Comparison of ENCODE assay signal across 13 cellular contexts in the genomic region with DNA sequence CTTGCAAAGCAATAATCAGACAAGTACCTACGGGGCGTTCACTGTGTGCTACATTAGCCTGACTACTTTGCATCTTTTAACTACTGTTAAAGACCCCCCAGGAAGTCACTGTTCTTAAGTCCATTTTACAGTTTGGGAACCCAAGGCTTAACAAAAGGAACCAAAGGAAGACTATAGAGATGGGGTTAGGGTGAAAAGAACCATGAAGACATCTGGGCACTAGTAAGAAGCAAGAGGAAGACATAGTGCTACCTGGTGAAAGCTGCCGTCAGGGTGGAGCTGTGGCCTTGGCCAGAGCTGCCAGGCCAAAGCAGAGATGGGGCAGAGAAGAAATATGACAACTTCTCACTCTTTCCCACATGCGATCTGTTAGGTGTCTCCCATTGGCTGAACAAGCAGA.
DNase-seq lines count a peak whose midpoint lies in the region; ATAC-seq and TF ChIP-seq lines count a peak whose summit lies in the region.
"Had no signal": no experiment of that assay in that cellular context is flagged by ENCODE, and none has a peak within 500 bp of the region (broad histone marks: within the 10 kb centered on the region; RNA-seq: fewer than 3 reads in every experiment).

No MANE protein-coding gene starts in this region.

- no peak for DNase-seq in CD4-positive, alpha-beta T cell
- no peak for DNase-seq in ascending aorta (ENCODE audit: low spot score in 2 of 2)
- no peak for DNase-seq in neural progenitor cell (ENCODE audit: low spot score)
- no peak for DNase-seq in DMS53 (lab: John Stamatoyannopoulos, UW)
- DNase-seq in Ammon's horn (ENCODE audit: low spot score) = no peak
- no peak for DNase-seq in NCI-H128 (lab: John Stamatoyannopoulos, UW; ENCODE audit: unreplicated experiment)
- DNase-seq: activated gamma-delta T cell; effector CD4-positive, alpha-beta T cell; NCI-H226; upper lobe of right lung had no signal

- H3K4me3 ChIP-seq in HUES64 (ENCODE audit: low read length) (no peak overlapping the region), ascending aorta (no peak overlapping the region), neural progenitor cell (no peak overlapping the region)
- H3K4me3 ChIP-seq: upper lobe of right lung had no signal

- no peaks in the 10 kb centered on the region for H3K36me3 ChIP-seq in HUES64 (ENCODE audit: insufficient read depth, low read length)
- no peaks in the 10 kb centered on the region for H3K36me3 ChIP-seq in ascending aorta
- no peaks in the 10 kb centered on the region for H3K36me3 ChIP-seq in neural progenitor cell
- H3K36me3 ChIP-seq: upper lobe of right lung had no signal

- H3K27ac Mint-ChIP-seq in CD4-positive, alpha-beta T cell = peak overlapping the region; percentile 78
- no peak overlapping the region for H3K27ac Mint-ChIP-seq in neural progenitor cell

- H3K4me3 Mint-ChIP-seq in CD4-positive, alpha-beta T cell = no peak overlapping the region
- no peak overlapping the region for H3K4me3 Mint-ChIP-seq in neural progenitor cell

- H3K9ac ChIP-seq in HUES64 (ENCODE audit: low read depth, low read length) = no peak overlapping the region
- H3K9ac ChIP-seq in neural progenitor cell = no peak overlapping the region

- H3F3A ChIP-seq in neural progenitor cell (ENCODE audit: low read depth) = no peaks in the 10 kb centered on the region

- H3K27ac ChIP-seq in CD4-positive, alpha-beta T cell (ENCODE audit: low read depth, low read length) = no peak overlapping the region
- H3K27ac ChIP-seq in HUES64 (ENCODE audit: low read depth, low read length) (peak overlapping the region; percentile 71), ascending aorta (peak overlapping the region; percentile 75 to 76), neural progenitor cell (no peak overlapping the region)
- H3K27ac ChIP-seq: upper lobe of right lung had no signal

- H3K79me2 ChIP-seq in neural progenitor cell (ENCODE audit: low read depth) = no peaks in the 10 kb centered on the region

- peaks cover 18% of the 10 kb centered on the region for H3K36me3 Mint-ChIP-seq in CD4-positive, alpha-beta T cell (ENCODE audit: low read depth)
- H3K36me3 Mint-ChIP-seq in neural progenitor cell = peaks cover 4% of the 10 kb centered on the region

- 42% methylated on average over 4 of the region's 4 CpGs for WGBS in HUES64

- intact Hi-C loops in CD4-positive, alpha-beta T cell (cut with DNase I, micrococcal nuclease) = loop anchor here in 1 of 2 experiments (5.0 kb wide), 1 partner anchor 89 kb away; no protein-coding TSS in a partner anchor
- intact Hi-C loops in ascending aorta (cut with DNase I) = no loop called here

- CTCF ChIA-PET in CD4-positive, alpha-beta T cell (lab: Charles Lee) = interaction anchor here (2.0 kb wide), 1 partner anchor 90 kb away, joined by 4 read pairs; no protein-coding TSS in a partner anchor

- no peaks in the 10 kb centered on the region for H3K27me3 Mint-ChIP-seq in CD4-positive, alpha-beta T cell
- peaks cover 4% of the 10 kb centered on the region for H3K27me3 Mint-ChIP-seq in neural progenitor cell (ENCODE audit: insufficient read depth, low read depth)

- POLR2A ChIA-PET in CD4-positive, alpha-beta T cell (lab: Charles Lee) = interaction anchor here (1.6 to 2.9 kb wide), 2 partner anchors 25 to 84 kb away, joined by 7 to 14 read pairs; no protein-coding TSS in a partner anchor

- H4K20me1 ChIP-seq in neural progenitor cell (ENCODE audit: low read depth) = no peaks in the 10 kb centered on the region

- no peak for TF ChIP-seq CTCF in CD4-positive, alpha-beta T cell (IDR thresholded peaks at IDR 0.05)
- no peak for TF ChIP-seq CTCF in ascending aorta (IDR thresholded peaks at IDR 0.05)
- no peak for TF ChIP-seq CTCF in neural progenitor cell (IDR thresholded peaks at IDR 0.05)

- no peaks in the 10 kb centered on the region for H3K9me3 ChIP-seq in CD4-positive, alpha-beta T cell (ENCODE audit: control insufficient read depth, low read length)
- H3K9me3 ChIP-seq in HUES64 (ENCODE audit: insufficient read depth, low read depth, low read length) = no peaks in the 10 kb centered on the region
- H3K9me3 ChIP-seq in ascending aorta = no peaks in the 10 kb centered on the region
- no peaks in the 10 kb centered on the region for H3K9me3 ChIP-seq in neural progenitor cell (ENCODE audit: low read depth)
- H3K9me3 ChIP-seq: upper lobe of right lung had no signal

- H3K27me3 ChIP-seq in CD4-positive, alpha-beta T cell (ENCODE audit: control insufficient read depth, insufficient read depth, low read length) = no peaks in the 10 kb centered on the region
- H3K27me3 ChIP-seq in HUES64 (ENCODE audit: insufficient read depth, low read length) = no peaks in the 10 kb centered on the region
- no peaks in the 10 kb centered on the region for H3K27me3 ChIP-seq in ascending aorta
- H3K27me3 ChIP-seq in neural progenitor cell = no peaks in the 10 kb centered on the region
- H3K27me3 ChIP-seq: upper lobe of right lung had no signal

- H2AFZ ChIP-seq in neural progenitor cell (replicated peaks) = peak overlapping the region; percentile 79

- no peaks in the 10 kb centered on the region for H3K9me3 Mint-ChIP-seq in CD4-positive, alpha-beta T cell
- peaks cover 5% of the 10 kb centered on the region for H3K9me3 Mint-ChIP-seq in neural progenitor cell

- peak overlapping the region; percentile 31 for H3K4me2 ChIP-seq in neural progenitor cell

- no peak for ATAC-seq in CD4-positive, alpha-beta T cell (ENCODE audit: poor library complexity)
- ATAC-seq in SK-N-SH treated with all-trans-retinoic acid at 6 μM for 48 hours = no peak
- ATAC-seq: HCT116, upper lobe of right lung had no signal

- H3K4me1 ChIP-seq in HUES64 (ENCODE audit: insufficient read depth, low read length) (peaks cover 35% of the 10 kb centered on the region), ascending aorta (peaks cover 0 to 12% of the 10 kb centered on the region in 2 donors), neural progenitor cell (peaks cover 9% of the 10 kb centered on the region)

- H3K4me1 Mint-ChIP-seq in CD4-positive, alpha-beta T cell (ENCODE audit: low read depth) = peaks cover 56% of the 10 kb centered on the region
- H3K4me1 Mint-ChIP-seq in neural progenitor cell = peaks cover 11% of the 10 kb centered on the region

TF ChIP-seq in SK-N-SH treated with all-trans-retinoic acid at 6 μM for 48 hours, 23 proteins besides CTCF, POLR2A, EP300 and RAD21 (continues in another document):
- TF ChIP-seq SNAI2 (CRISPR knock-in tag; IDR thresholded peaks at IDR 0.05) (no peak), ZNF8 (CRISPR knock-in tag; IDR thresholded peaks at IDR 0.05) (no peak), ZNF70 (CRISPR knock-in tag; IDR thresholded peaks at IDR 0.05) (no peak), PPARA (CRISPR knock-in tag; IDR thresholded peaks at IDR 0.05; ENCODE audit: borderline replicate concordance) (no peak), TCF4 (CRISPR knock-in tag; IDR thresholded peaks at IDR 0.05; ENCODE audit: borderline replicate concordance) (no peak), CSDC2 (CRISPR knock-in tag; IDR thresholded peaks at IDR 0.05) (no peak), ZNF565 (CRISPR knock-in tag; conservative IDR thresholded peaks at IDR 0.05; ENCODE audit: low read depth) (no peak), GLIS3 (CRISPR knock-in tag; IDR thresholded peaks at IDR 0.05) (no peak)
- TF ChIP-seq, protein P1, sequence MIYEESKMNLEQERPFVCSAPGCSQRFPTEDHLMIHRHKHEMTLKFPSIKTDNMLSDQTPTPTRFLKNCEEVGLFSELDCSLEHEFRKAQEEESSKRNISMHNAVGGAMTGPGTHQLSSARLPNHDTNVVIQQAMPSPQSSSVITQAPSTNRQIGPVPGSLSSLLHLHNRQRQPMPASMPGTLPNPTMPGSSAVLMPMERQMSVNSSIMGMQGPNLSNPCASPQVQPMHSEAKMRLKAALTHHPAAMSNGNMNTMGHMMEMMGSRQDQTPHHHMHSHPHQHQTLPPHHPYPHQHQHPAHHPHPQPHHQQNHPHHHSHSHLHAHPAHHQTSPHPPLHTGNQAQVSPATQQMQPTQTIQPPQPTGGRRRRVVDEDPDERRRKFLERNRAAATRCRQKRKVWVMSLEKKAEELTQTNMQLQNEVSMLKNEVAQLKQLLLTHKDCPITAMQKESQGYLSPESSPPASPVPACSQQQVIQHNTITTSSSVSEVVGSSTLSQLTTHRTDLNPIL (CRISPR knock-in tag; IDR thresholded peaks at IDR 0.05; ENCODE audit: low read depth) = no peak
- TF ChIP-seq, protein P2, sequence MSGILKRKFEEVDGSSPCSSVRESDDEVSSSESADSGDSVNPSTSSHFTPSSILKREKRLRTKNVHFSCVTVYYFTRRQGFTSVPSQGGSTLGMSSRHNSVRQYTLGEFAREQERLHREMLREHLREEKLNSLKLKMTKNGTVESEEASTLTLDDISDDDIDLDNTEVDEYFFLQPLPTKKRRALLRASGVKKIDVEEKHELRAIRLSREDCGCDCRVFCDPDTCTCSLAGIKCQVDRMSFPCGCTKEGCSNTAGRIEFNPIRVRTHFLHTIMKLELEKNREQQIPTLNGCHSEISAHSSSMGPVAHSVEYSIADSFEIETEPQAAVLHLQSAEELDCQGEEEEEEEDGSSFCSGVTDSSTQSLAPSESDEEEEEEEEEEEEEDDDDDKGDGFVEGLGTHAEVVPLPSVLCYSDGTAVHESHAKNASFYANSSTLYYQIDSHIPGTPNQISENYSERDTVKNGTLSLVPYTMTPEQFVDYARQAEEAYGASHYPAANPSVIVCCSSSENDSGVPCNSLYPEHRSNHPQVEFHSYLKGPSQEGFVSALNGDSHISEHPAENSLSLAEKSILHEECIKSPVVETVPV (CRISPR knock-in tag; IDR thresholded peaks at IDR 0.05) = no peak
- TF ChIP-seq, protein P3, sequence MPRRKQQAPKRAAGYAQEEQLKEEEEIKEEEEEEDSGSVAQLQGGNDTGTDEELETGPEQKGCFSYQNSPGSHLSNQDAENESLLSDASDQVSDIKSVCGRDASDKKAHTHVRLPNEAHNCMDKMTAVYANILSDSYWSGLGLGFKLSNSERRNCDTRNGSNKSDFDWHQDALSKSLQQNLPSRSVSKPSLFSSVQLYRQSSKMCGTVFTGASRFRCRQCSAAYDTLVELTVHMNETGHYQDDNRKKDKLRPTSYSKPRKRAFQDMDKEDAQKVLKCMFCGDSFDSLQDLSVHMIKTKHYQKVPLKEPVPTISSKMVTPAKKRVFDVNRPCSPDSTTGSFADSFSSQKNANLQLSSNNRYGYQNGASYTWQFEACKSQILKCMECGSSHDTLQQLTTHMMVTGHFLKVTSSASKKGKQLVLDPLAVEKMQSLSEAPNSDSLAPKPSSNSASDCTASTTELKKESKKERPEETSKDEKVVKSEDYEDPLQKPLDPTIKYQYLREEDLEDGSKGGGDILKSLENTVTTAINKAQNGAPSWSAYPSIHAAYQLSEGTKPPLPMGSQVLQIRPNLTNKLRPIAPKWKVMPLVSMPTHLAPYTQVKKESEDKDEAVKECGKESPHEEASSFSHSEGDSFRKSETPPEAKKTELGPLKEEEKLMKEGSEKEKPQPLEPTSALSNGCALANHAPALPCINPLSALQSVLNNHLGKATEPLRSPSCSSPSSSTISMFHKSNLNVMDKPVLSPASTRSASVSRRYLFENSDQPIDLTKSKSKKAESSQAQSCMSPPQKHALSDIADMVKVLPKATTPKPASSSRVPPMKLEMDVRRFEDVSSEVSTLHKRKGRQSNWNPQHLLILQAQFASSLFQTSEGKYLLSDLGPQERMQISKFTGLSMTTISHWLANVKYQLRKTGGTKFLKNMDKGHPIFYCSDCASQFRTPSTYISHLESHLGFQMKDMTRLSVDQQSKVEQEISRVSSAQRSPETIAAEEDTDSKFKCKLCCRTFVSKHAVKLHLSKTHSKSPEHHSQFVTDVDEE (CRISPR knock-in tag; IDR thresholded peaks at IDR 0.05) = no peak

Comparison
In these comparisons a context has a peak if more than half of its experiments do, and no peak if none do; other contexts are left out.
1. H3K27ac ChIP-seq: peak in HUES64 (single experiment) and ascending aorta (2 of 2); none in CD4-positive, alpha-beta T cell (single experiment) and neural progenitor cell (single experiment).